10 cellular contexts compared by ENCODE assay signal in the genomic region with DNA sequence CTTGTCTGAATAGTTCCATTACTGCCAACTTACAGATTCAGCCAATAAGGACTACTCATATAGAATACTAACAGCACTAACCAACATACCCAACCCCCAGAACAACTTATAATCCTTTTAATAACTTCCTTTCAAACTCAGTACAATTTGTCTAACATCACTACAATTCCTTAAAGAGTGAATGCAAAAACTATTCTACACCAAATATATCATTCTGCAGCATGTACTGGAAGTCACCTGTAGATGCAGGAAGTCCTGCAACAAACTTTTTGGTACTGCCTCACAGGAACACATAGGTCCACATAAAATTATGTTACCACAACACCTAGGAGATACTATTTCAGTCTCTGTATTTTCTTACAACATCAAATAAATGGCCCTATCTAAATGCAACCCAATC. TPM values are rescaled to one million over a fixed set of nuclear protein-coding genes. Genes with fewer than 3 reads are reported as not detected.
DNase-seq lines count a peak whose midpoint lies in the region; ATAC-seq lines count a peak whose summit lies in the region.
"Had no signal": no experiment of that assay in that cellular context is flagged by ENCODE, and none has a peak within 500 bp of the region (broad histone marks: within the 10 kb centered on the region; RNA-seq: fewer than 3 reads in every experiment).

No MANE protein-coding gene starts in this region.

- H3K36me3 ChIP-seq in HUES48 (ENCODE audit: control insufficient read depth, insufficient read depth, low read length) (peaks cover 62% of the 10 kb centered on the region), iPS-15b (ENCODE audit: control insufficient read depth, insufficient read depth, low read length) (peaks cover 12% of the 10 kb centered on the region)

- no peaks in the 10 kb centered on the region for H3K9me3 ChIP-seq in HUES48 (ENCODE audit: control insufficient read depth, insufficient read depth, low read length)
- H3K9me3 ChIP-seq in iPS-15b (ENCODE audit: control insufficient read depth, insufficient read depth, low read length) = no peaks in the 10 kb centered on the region

- H3K27ac Mint-ChIP-seq in activated T-helper 1 cell treated with anti-CD3 and anti-CD28 coated beads, Interleukin-12 subunit alpha, Interleukin-12 subunit beta, Interleukin-2, Interleukin-4 antibody, amounts not matched to agents 30 ng/mL and 10 ng/mL and 1 ng/mL, durations not matched to agents 14 hours and 24 hours and 36 hours = peak overlapping the region; percentile 94
- peak overlapping the region; percentile 98 for H3K27ac Mint-ChIP-seq in stimulated activated effector memory CD8-positive, alpha-beta T cell treated with anti-CD3 and anti-CD28 coated beads, Interleukin-12 subunit alpha, Interleukin-12 subunit beta, amount 100 ng/mL, for 72 hours

- peaks cover 75% of the 10 kb centered on the region for H3K4me1 Mint-ChIP-seq in activated T-helper 1 cell treated with anti-CD3 and anti-CD28 coated beads, Interleukin-12 subunit alpha, Interleukin-12 subunit beta, Interleukin-2, Interleukin-4 antibody, amounts not matched to agents 30 ng/mL and 10 ng/mL and 1 ng/mL, durations not matched to agents 14 hours and 24 hours and 36 hours (ENCODE audit: low read depth)
- peaks cover 61% of the 10 kb centered on the region for H3K4me1 Mint-ChIP-seq in stimulated activated effector memory CD8-positive, alpha-beta T cell treated with anti-CD3 and anti-CD28 coated beads, Interleukin-12 subunit alpha, Interleukin-12 subunit beta, amount 100 ng/mL, for 72 hours

- no peak overlapping the region for H3K27ac ChIP-seq in HUES48 (ENCODE audit: low read depth, low read length)

- H3K36me3 Mint-ChIP-seq in activated T-helper 1 cell treated with anti-CD3 and anti-CD28 coated beads, Interleukin-12 subunit alpha, Interleukin-12 subunit beta, Interleukin-2, Interleukin-4 antibody, amounts not matched to agents 30 ng/mL and 10 ng/mL and 1 ng/mL, durations not matched to agents 14 hours and 24 hours and 36 hours (ENCODE audit: low read depth) = peaks cover 64% of the 10 kb centered on the region
- H3K36me3 Mint-ChIP-seq in stimulated activated effector memory CD8-positive, alpha-beta T cell treated with anti-CD3 and anti-CD28 coated beads, Interleukin-12 subunit alpha, Interleukin-12 subunit beta, amount 100 ng/mL, for 72 hours = peaks cover 83% of the 10 kb centered on the region

- peaks cover 30% of the 10 kb centered on the region for H3K4me1 ChIP-seq in HUES48 (ENCODE audit: control insufficient read depth, insufficient read depth, low read length)
- H3K4me1 ChIP-seq in iPS-15b (ENCODE audit: control insufficient read depth, insufficient read depth, low read length) = peaks cover 9% of the 10 kb centered on the region

- H3K27me3 Mint-ChIP-seq in activated T-helper 1 cell treated with anti-CD3 and anti-CD28 coated beads, Interleukin-12 subunit alpha, Interleukin-12 subunit beta, Interleukin-2, Interleukin-4 antibody, amounts not matched to agents 30 ng/mL and 10 ng/mL and 1 ng/mL, durations not matched to agents 14 hours and 24 hours and 36 hours (ENCODE audit: insufficient read depth) = no peaks in the 10 kb centered on the region

- no peak for ATAC-seq in stimulated activated effector memory CD8-positive, alpha-beta T cell treated with anti-CD3 and anti-CD28 coated beads, Interleukin-12 subunit alpha, Interleukin-12 subunit beta, amount 100 ng/mL, for 72 hours
- no peak for ATAC-seq in GM18868 (IDR thresholded peaks at IDR 0.05; ENCODE audit: unreplicated experiment)

- H3K9ac ChIP-seq in HUES48 (ENCODE audit: low read depth, low read length) = no peak overlapping the region; the same call in 1 of the 2 replicates
- H3K9ac ChIP-seq in iPS-15b (ENCODE audit: low read depth, low read length) = no peak overlapping the region

- H3K27me3 ChIP-seq in HUES48 (ENCODE audit: control insufficient read depth, insufficient read depth, low read length) (no peaks in the 10 kb centered on the region), iPS-15b (ENCODE audit: control insufficient read depth, insufficient read depth, low read length) (no peaks in the 10 kb centered on the region)

- peak overlapping the region; percentile 90 for H3K4me3 ChIP-seq in HUES48 (ENCODE audit: low read depth, low read length)
- H3K4me3 ChIP-seq in iPS-15b (ENCODE audit: low read depth, low read length) = peak overlapping the region; percentile 9

- DNase-seq in activated T-helper 1 cell treated with anti-CD3 and anti-CD28 coated beads, Interleukin-12 subunit alpha, Interleukin-12 subunit beta, Interleukin-2, Interleukin-4 antibody, amounts not matched to agents 30 ng/mL and 10 ng/mL and 1 ng/mL, durations not matched to agents 14 hours and 24 hours and 36 hours (ENCODE audit: low spot score) = no peak
- no peak for DNase-seq in stimulated activated effector memory CD8-positive, alpha-beta T cell treated with anti-CD3 and anti-CD28 coated beads, Interleukin-12 subunit alpha, Interleukin-12 subunit beta, amount 100 ng/mL, for 72 hours (ENCODE audit: low spot score in 2 of 2)
- DNase-seq in EL = no peak
- no peak for DNase-seq in NCI-H146 (lab: John Stamatoyannopoulos, UW)
- DNase-seq: anterior cingulate cortex; NCI-H510A treated with DMSO at 0.1 percent for 48 hours; stimulated activated CD4-positive, alpha-beta T cell treated with anti-CD3 and anti-CD28 coated beads, Interleukin-4, amount 100 ng/mL, for 1 hour had no signal

- intact Hi-C loops in activated T-helper 1 cell treated with anti-CD3 and anti-CD28 coated beads, Interleukin-12 subunit alpha, Interleukin-12 subunit beta, Interleukin-2, Interleukin-4 antibody, amounts not matched to agents 30 ng/mL and 10 ng/mL and 1 ng/mL, durations not matched to agents 14 hours and 24 hours and 36 hours (cut with micrococcal nuclease) = loop anchor here (1.0 to 5.0 kb wide), 4 partner anchors 9 to 1286 kb away; a partner anchor contains a TSS

- H3K9me3 Mint-ChIP-seq in activated T-helper 1 cell treated with anti-CD3 and anti-CD28 coated beads, Interleukin-12 subunit alpha, Interleukin-12 subunit beta, Interleukin-2, Interleukin-4 antibody, amounts not matched to agents 30 ng/mL and 10 ng/mL and 1 ng/mL, durations not matched to agents 14 hours and 24 hours and 36 hours = no peaks in the 10 kb centered on the region
- no peaks in the 10 kb centered on the region for H3K9me3 Mint-ChIP-seq in stimulated activated effector memory CD8-positive, alpha-beta T cell treated with anti-CD3 and anti-CD28 coated beads, Interleukin-12 subunit alpha, Interleukin-12 subunit beta, amount 100 ng/mL, for 72 hours

- H3K4me3 Mint-ChIP-seq in activated T-helper 1 cell treated with anti-CD3 and anti-CD28 coated beads, Interleukin-12 subunit alpha, Interleukin-12 subunit beta, Interleukin-2, Interleukin-4 antibody, amounts not matched to agents 30 ng/mL and 10 ng/mL and 1 ng/mL, durations not matched to agents 14 hours and 24 hours and 36 hours = peak overlapping the region; percentile 93
- H3K4me3 Mint-ChIP-seq in stimulated activated effector memory CD8-positive, alpha-beta T cell treated with anti-CD3 and anti-CD28 coated beads, Interleukin-12 subunit alpha, Interleukin-12 subunit beta, amount 100 ng/mL, for 72 hours = peak overlapping the region; percentile 86

RNA-seq across cellular contexts. Expression of a gene that starts 2.1 kb away (rescaled TPM):
- total RNA-seq in activated T-helper 1 cell treated with anti-CD3 and anti-CD28 coated beads, Interleukin-12 subunit alpha, Interleukin-12 subunit beta, Interleukin-2, Interleukin-4 antibody, amounts not matched to agents 30 ng/mL and 10 ng/mL and 1 ng/mL, durations not matched to agents 14 hours and 24 hours and 36 hours = 167 and 204 TPM in 2 replicates
